Comparison of ENCODE assay signal across 36 cellular contexts in the genomic region with DNA sequence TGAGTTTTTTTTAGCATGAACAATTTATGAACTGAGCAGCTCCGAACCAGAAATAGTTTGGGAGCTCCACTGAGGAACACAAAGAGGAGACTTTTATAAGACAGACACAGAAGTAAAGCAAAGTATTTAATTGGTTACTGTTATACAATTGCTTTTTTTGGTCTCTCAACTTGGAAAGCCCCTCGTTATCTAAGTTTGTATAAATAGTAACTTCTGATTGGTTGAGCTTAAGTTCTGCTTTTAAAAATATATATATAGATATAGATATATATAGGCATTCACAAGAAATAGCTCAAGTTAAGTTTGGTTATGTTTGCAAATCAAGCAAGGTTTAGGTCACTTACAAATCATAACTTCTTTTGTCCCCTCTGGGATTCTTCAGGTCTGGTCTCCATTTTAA. TPM values are rescaled to one million over a fixed set of nuclear protein-coding genes. Genes with fewer than 3 reads are reported as not detected.
"Had no signal": no experiment of that assay in that cellular context is flagged by ENCODE, and none has a peak within 500 bp of the region (broad histone marks: within the 10 kb centered on the region; RNA-seq: fewer than 3 reads in every experiment).

No MANE protein-coding gene starts in this region.

- ATAC-seq: left colon; left lung; lower lobe of right lung; naive thymus-derived CD4-positive, alpha-beta T cell; natural killer cell treated with Interleukin-12 subunit alpha and Interleukin-12 subunit beta and Interleukin-15 and Interleukin-18, amount 100 ng/mL, for 72 hours; right lobe of liver; stimulated activated memory B cell treated with anti-CD40 and anti-IgM and Interleukin-4, amounts not matched to agents 10 μg/mL and 1 μg/mL and 100 μg/mL, for 72 hours; stimulated activated naive CD8-positive, alpha-beta T cell treated with anti-CD3 and anti-CD28 coated beads, Interleukin-15, Interleukin-2, amounts not matched to agents 100 U/mL and 50 U/mL, for 24 hours had no signal

- H3K27me3 ChIP-seq: ovary, right atrium auricular region, testis, thyroid gland, upper lobe of left lung had no signal

- H3K4me2 ChIP-seq: smooth muscle cell had no signal

- H3K27ac Mint-ChIP-seq: immature natural killer cell; mesothelial cell of epicardium; naive thymus-derived CD4-positive, alpha-beta T cell; natural killer cell treated with Interleukin-12 subunit alpha and Interleukin-12 subunit beta and Interleukin-15 and Interleukin-18, amount 100 ng/mL, for 72 hours; progenitor cell of endocrine pancreas; stimulated activated memory B cell treated with anti-CD40 and anti-IgM and Interleukin-4, amounts not matched to agents 10 μg/mL and 1 μg/mL and 100 μg/mL, for 72 hours had no signal

- H3K36me3 Mint-ChIP-seq: immature natural killer cell; mesothelial cell of epicardium; naive thymus-derived CD4-positive, alpha-beta T cell; natural killer cell treated with Interleukin-12 subunit alpha and Interleukin-12 subunit beta and Interleukin-15 and Interleukin-18, amount 100 ng/mL, for 72 hours; stimulated activated memory B cell treated with anti-CD40 and anti-IgM and Interleukin-4, amounts not matched to agents 10 μg/mL and 1 μg/mL and 100 μg/mL, for 72 hours had no signal

- H3K4me3 Mint-ChIP-seq: immature natural killer cell; mesothelial cell of epicardium; naive thymus-derived CD4-positive, alpha-beta T cell; natural killer cell treated with Interleukin-12 subunit alpha and Interleukin-12 subunit beta and Interleukin-15 and Interleukin-18, amount 100 ng/mL, for 72 hours; stimulated activated memory B cell treated with anti-CD40 and anti-IgM and Interleukin-4, amounts not matched to agents 10 μg/mL and 1 μg/mL and 100 μg/mL, for 72 hours had no signal

- H3K36me3 ChIP-seq: left lung, lower lobe of right lung, ovary, right atrium auricular region, right lobe of liver, stomach, thyroid gland, transverse colon, upper lobe of left lung, vagina had no signal

- H3K9me3 Mint-ChIP-seq: immature natural killer cell; mesothelial cell of epicardium; natural killer cell treated with Interleukin-12 subunit alpha and Interleukin-12 subunit beta and Interleukin-15 and Interleukin-18, amount 100 ng/mL, for 72 hours; stimulated activated memory B cell treated with anti-CD40 and anti-IgM and Interleukin-4, amounts not matched to agents 10 μg/mL and 1 μg/mL and 100 μg/mL, for 72 hours had no signal

- DNase-seq: hippocampal formation; immature natural killer cell; kidney; left colon; left lung; lower lobe of right lung; mammary epithelial cell; mesendoderm; naive thymus-derived CD4-positive, alpha-beta T cell; ovary; right lobe of liver; stimulated activated CD4-positive, alpha-beta T cell treated with anti-CD3 and anti-CD28 coated beads, Interleukin-1b, Interleukin-23, amount 100 ng/mL, for 48 hours; stimulated activated CD4-positive, alpha-beta T cell treated with anti-CD3 and anti-CD28 coated beads, Interleukin-2, amount 100 ng/mL, for 48 hours; stimulated activated CD4-positive, alpha-beta T cell treated with anti-CD3 and anti-CD28 coated beads, Interleukin-4, amount 100 ng/mL, for 4 hours; stimulated activated CD8-positive, alpha-beta memory T cell treated with anti-CD3 and anti-CD28 coated beads, Interleukin-4, amount 100 ng/mL, for 48 hours; stimulated activated naive CD8-positive, alpha-beta T cell treated with anti-CD3 and anti-CD28 coated beads, Interleukin-15, Interleukin-2, amounts not matched to agents 100 U/mL and 50 U/mL, for 24 hours; stomach; testis; thyroid gland; transverse colon; upper lobe of left lung had no signal

- H3K4me1 ChIP-seq: right lobe of liver, testis had no signal

- H3K4me3 ChIP-seq: left lung, lower lobe of right lung, ovary, right atrium auricular region, right lobe of liver, smooth muscle cell, stomach, testis, thyroid gland, transverse colon, upper lobe of left lung, vagina had no signal

- H3K9me3 ChIP-seq: left lung, lower lobe of right lung, ovary, right atrium auricular region, right lobe of liver, stomach, testis, thyroid gland, transverse colon, upper lobe of left lung, vagina had no signal

- H3K27ac ChIP-seq: left lung, lower lobe of right lung, ovary, right atrium auricular region, right lobe of liver, stomach, testis, thyroid gland, transverse colon, upper lobe of left lung, vagina had no signal

RNA-seq across cellular contexts. Expression of gene NCR2, which starts 20.2 kb away (rescaled TPM):
- total RNA-seq: kidney; left lung; liver; lower lobe of right lung; mammary epithelial cell; mesothelial cell of epicardium; mononuclear cell; naive thymus-derived CD4-positive, alpha-beta T cell; omental fat pad; ovary; progenitor cell of endocrine pancreas; pulmonary artery endothelial cell; renal cortical epithelial cell; right atrium auricular region; right lobe of liver; skeletal muscle tissue; smooth muscle cell; stomach; testis; thyroid gland; transverse colon; upper lobe of left lung; urinary bladder; vagina had no signal
- polyA plus RNA-seq: liver; mammary epithelial cell; naive thymus-derived CD4-positive, alpha-beta T cell; neural cell; ovary; smooth muscle cell; stomach; urinary bladder had no signal

RNA-seq across cellular contexts. Expression of gene TREM1, which starts 28.7 kb away (rescaled TPM):
- total RNA-seq: mesothelial cell of epicardium, progenitor cell of endocrine pancreas, pulmonary artery endothelial cell, renal cortical epithelial cell had no signal
- polyA plus RNA-seq: naive thymus-derived CD4-positive, alpha-beta T cell; neural cell had no signal
